19 cellular contexts compared by ENCODE assay signal in the genomic region with DNA sequence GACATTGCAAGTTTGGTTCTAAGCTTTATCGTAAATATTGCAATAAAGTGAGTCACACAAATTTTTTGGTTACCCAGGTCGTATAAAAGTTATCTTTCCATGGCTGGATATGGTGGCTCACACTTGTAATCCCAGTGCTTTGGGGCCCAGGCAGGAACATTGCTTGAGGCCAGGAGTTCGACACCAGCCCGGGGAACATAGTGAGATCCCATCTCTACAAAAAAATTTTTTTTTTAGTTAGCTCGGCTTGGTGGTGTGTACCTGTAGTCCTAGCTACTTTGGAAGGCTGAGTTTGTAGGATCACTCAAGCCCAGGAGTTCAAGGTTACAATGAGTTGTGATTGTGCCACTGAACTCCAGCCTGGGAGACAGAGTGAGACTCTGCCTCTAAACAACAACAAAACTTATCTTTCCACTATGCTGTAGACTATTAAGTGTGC. TPM values are rescaled to one million over a fixed set of nuclear protein-coding genes. Genes with fewer than 3 reads are reported as not detected.
DNase-seq lines count a peak whose midpoint lies in the region; ATAC-seq, FAIRE-seq and TF ChIP-seq lines count a peak whose summit lies in the region.
"Had no signal": no experiment of that assay in that cellular context is flagged by ENCODE, and none has a peak within 500 bp of the region (broad histone marks: within the 10 kb centered on the region; RNA-seq: fewer than 3 reads in every experiment).

No MANE protein-coding gene starts in this region.

- H2AFZ ChIP-seq in PC-3 (ENCODE audit: low read length) (no peak overlapping the region), HepG2 (ENCODE audit: low read length) (no peak overlapping the region)
- H2AFZ ChIP-seq: GM23248 had no signal

- CTCF ChIA-PET in PC-3 (lab: Charles Lee) (interaction anchor here (0.6 kb wide), 2 partner anchors 61 to 106 kb away, joined by 3 to 9 read pairs; no protein-coding TSS in a partner anchor), HepG2 (lab: Yijun Ruan, JAX; ENCODE audit: low intra/inter-chr PET ratio, low total read pairs) (no interaction called here)

- H3F3A ChIP-seq in PC-3 (ENCODE audit: low read length, unreplicated experiment): no peaks in the 10 kb centered on the region

- TF ChIP-seq EP300 in HepG2 (IDR thresholded peaks at IDR 0.05; ENCODE audit: low read depth in 2 of 2, low read length in 2 of 2) (no peak), HepG2 (CRISPR knock-in tag; IDR thresholded peaks at IDR 0.05; ENCODE audit: borderline replicate concordance) (no peak)

- intact Hi-C loops in PC-3 (cut with micrococcal nuclease) (no loop called here), HepG2 (cut with micrococcal nuclease; ENCODE audit: unreplicated experiment) (loop anchor here (10.0 kb wide), 1 partner anchor 668 kb away; no protein-coding TSS in a partner anchor), right cardiac atrium (cut with DNase I) (loop anchor here in 1 of 4 donors (5.0 kb wide), 1 partner anchor 276 kb away; no protein-coding TSS in a partner anchor)

- no TSS peak for BruUV-seq in PC-3 (replicated peaks; lab: Mats Ljungman, UMichigan)
- BruUV-seq in HepG2 (replicated peaks; lab: Mats Ljungman, UMichigan): no TSS peak

- H3K27me3 ChIP-seq in PC-3 (ENCODE audit: low read length) (no peaks in the 10 kb centered on the region), HepG2 (ENCODE audit: control insufficient read depth in 1 of 2, insufficient read depth in 2 of 2, low read length in 2 of 2) (no peaks in the 10 kb centered on the region), right cardiac atrium (ENCODE audit: control insufficient read depth, insufficient read depth) (no peaks in the 10 kb centered on the region)

- peak; percentile 65 for DNase-seq in PC-3
- DNase-seq in glomerular visceral epithelial cell (ENCODE audit: extremely low spot score): peak; percentile 0
- peak; percentile 72 for DNase-seq in HepG2 (ENCODE audit: low spot score)
- no peak for DNase-seq in right cardiac atrium
- DNase-seq: C1 segment of cervical spinal cord; Calu3; CD4-positive, alpha-beta memory T cell; COR-L47; DMS53; DMS79 treated with DMSO at 0.1 percent for 48 hours; GM23248; H7; HCEC 1CT had no signal

- WGBS in HepG2 (ENCODE audit: low lambda C conversion rate): 70% methylated on average over 5 of the region's 5 CpGs
- 95% methylated on average over 5 of the region's 5 CpGs for WGBS in right cardiac atrium

- no peak for TF ChIP-seq RAD21 in HepG2 (CRISPR knock-in tag; IDR thresholded peaks at IDR 0.05)

- H4K20me1 ChIP-seq in PC-3 (ENCODE audit: low read length) (no peaks in the 10 kb centered on the region), HepG2 (ENCODE audit: insufficient read depth, low read length) (no peaks in the 10 kb centered on the region)

- no peak for FAIRE-seq in HepG2 (lab: Jason Lieb, UNC)
- FAIRE-seq: G401.6, GM12892, GM19239, H1 had no signal

- H3K4me2 ChIP-seq in PC-3 (ENCODE audit: low read length) (no peak overlapping the region), HepG2 (ENCODE audit: low read depth, low read length) (peak overlapping the region; percentile 5; the same call in 1 of the 2 replicates)

- H3K79me2 ChIP-seq in PC-3 (ENCODE audit: low read length) (peaks cover 8% of the 10 kb centered on the region; the same call in 1 of the 2 replicates), HepG2 (ENCODE audit: insufficient read depth, low read length) (peaks cover 23% of the 10 kb centered on the region)

- H3K4me3 ChIP-seq in PC-3 (ENCODE audit: low read length) (no peak overlapping the region), HepG2 (replicated peaks in 1 of 3; ENCODE audit: insufficient read depth in 1 of 3, low read depth in 2 of 3, low read length in 3 of 3) (no peak overlapping the region), right cardiac atrium (ENCODE audit: low read length) (no peak overlapping the region)
- H3K4me3 ChIP-seq: GM23248 had no signal

- H3K36me3 ChIP-seq in PC-3 (ENCODE audit: low read depth, low read length) (0 out of 2 replicates have a peak, but pooled peaks cover 5% of the 10 kb centered on the region), HepG2 (replicated peaks in 1 of 2; ENCODE audit: control insufficient read depth in 1 of 2, insufficient read depth in 2 of 2, low read length in 2 of 2) (0 out of 5 replicates have a peak, but pooled peaks cover 1 to 2% of the 10 kb centered on the region in 2 experiments)

- POLR2A ChIA-PET in PC-3 (lab: Charles Lee; ENCODE audit: unreplicated experiment): no interaction called here
- POLR2A ChIA-PET in HepG2 (lab: Yijun Ruan, JAX): interaction anchor here (0.5 to 1.6 kb wide), 4 partner anchors 41 to 258 kb away, joined by 3 to 19 read pairs (median 8); partner anchors contain the start of genes NFKBIA and PSMA6

- ATAC-seq in PC-3 (peak; percentile 93), HepG2 (peak; percentile 84), GM18873 (IDR thresholded peaks at IDR 0.05; ENCODE audit: low FRiP score, unreplicated experiment) (no peak), HG02938 (IDR thresholded peaks at IDR 0.05; ENCODE audit: unreplicated experiment) (no peak), right cardiac atrium (no peak)

- H3K4me1 ChIP-seq in PC-3 (ENCODE audit: insufficient read depth, low read length): peaks cover 10% of the 10 kb centered on the region
- peaks cover 33% of the 10 kb centered on the region for H3K4me1 ChIP-seq in HepG2 (ENCODE audit: insufficient read depth, low read length)
- H3K4me1 ChIP-seq in right cardiac atrium (ENCODE audit: control insufficient read depth, insufficient read depth, low read length): no peaks in the 10 kb centered on the region

- in situ Hi-C loops in HepG2 (cut with HindIII; ENCODE audit: extremely low pct_ligation_motif_present, low pct_unique_long_range_greater_than_20kb): loop anchor here (5.0 to 25.0 kb wide), 2 partner anchors 261 to 666 kb away; partner anchors contain the start of gene RALGAPA1

- no peak for TF ChIP-seq POLR2A in HepG2 (IDR thresholded peaks at IDR 0.05; ENCODE audit: insufficient read depth in 1 of 2, low read depth in 2 of 2, low read length in 2 of 2)

- no peak overlapping the region for H3K9ac ChIP-seq in PC-3 (ENCODE audit: low read length)
- H3K9ac ChIP-seq in HepG2 (ENCODE audit: insufficient read depth, low read depth, low read length): no peak overlapping the region
- H3K9ac ChIP-seq: GM23248 had no signal

- TF ChIP-seq CTCF in PC-3 (conservative IDR thresholded peaks at IDR 0.05; ENCODE audit: low read depth, low read length) (no peak), HepG2 (CRISPR knock-in tag; IDR thresholded peaks at IDR 0.05) (no peak)

- peak overlapping the region; percentile 22; the same call in 1 of the 2 replicates for H3K27ac ChIP-seq in PC-3 (ENCODE audit: low read length)
- H3K27ac ChIP-seq in HepG2 (ENCODE audit: extremely low read length, insufficient read depth, low read length): peak overlapping the region; percentile 3
- H3K27ac ChIP-seq in right cardiac atrium (ENCODE audit: low read length): no peak overlapping the region
- H3K27ac ChIP-seq: GM23248 had no signal

- H3K9me3 ChIP-seq in PC-3 (ENCODE audit: low read length) (no peaks in the 10 kb centered on the region), HepG2 (ENCODE audit: low read length) (no peaks in the 10 kb centered on the region), right cardiac atrium (ENCODE audit: control insufficient read depth, low read length) (no peaks in the 10 kb centered on the region)

- H3K9me2 ChIP-seq in PC-3 (replicated peaks; ENCODE audit: low read length): no peaks in the 10 kb centered on the region

RNA-seq across cellular contexts. Expression of gene PRORP, which starts 24.4 kb away (rescaled TPM):
- 25.1 and 25.3 TPM in 2 replicates for total RNA-seq in PC-3 (2014; rRNA removed)
- 88.7 and 131 TPM in 2 replicates for total RNA-seq in HepG2 (2016; rRNA removed; fragmentation: Illumina TruSeq; extraction: Trizol)
- total RNA-seq in HepG2 (2016; cell fraction: cytosol; rRNA removed; fragmentation: Illumina TruSeq; extraction: Trizol; ENCODE audit: low read depth): 13.8 and 16.8 TPM in 2 replicates
- 92.4 and 130 TPM in 2 replicates for total RNA-seq in HepG2 (2016; cell fraction: insoluble cytoplasmic fraction; rRNA removed; fragmentation: Illumina TruSeq; extraction: Trizol)
- 35.4 and 42.4 TPM in 2 replicates for total RNA-seq in HepG2 (2016; cell fraction: membrane; rRNA removed; fragmentation: Illumina TruSeq; extraction: Trizol)
- 90.7 and 94.1 TPM in 2 replicates for total RNA-seq in HepG2 (2016; cell fraction: nucleus; rRNA removed; fragmentation: Illumina TruSeq; extraction: Trizol)
- 39.5 and 48.9 TPM in 2 replicates for polyA plus RNA-seq in HepG2 (2011; rRNA removed)
- polyA plus RNA-seq in HepG2 (2011; cell fraction: cytosol; rRNA removed): 31.7 and 35.0 TPM in 2 replicates
- 48.8 and 58.1 TPM in 2 replicates for polyA plus RNA-seq in HepG2 (2011; cell fraction: nucleus; rRNA removed)
- polyA plus RNA-seq in HepG2 (2012): 28.3 and 37.5 TPM in 2 replicates
- polyA plus RNA-seq in HepG2 (2016; cell fraction: cytosol; fragmentation: Illumina TruSeq; extraction: Trizol; ENCODE audit: low read depth): 19.5 and 19.9 TPM in 2 replicates
- polyA plus RNA-seq in HepG2 (2016; cell fraction: insoluble cytoplasmic fraction; fragmentation: Illumina TruSeq; extraction: Trizol; ENCODE audit: low read depth): 109 and 122 TPM in 2 replicates
- 35.4 and 36.9 TPM in 2 replicates for polyA plus RNA-seq in HepG2 (2016; cell fraction: membrane; fragmentation: Illumina TruSeq; extraction: Trizol; ENCODE audit: low read depth)
- 57.9 and 59.7 TPM in 2 replicates for polyA plus RNA-seq in HepG2 (2016; cell fraction: nucleus; fragmentation: Illumina TruSeq; extraction: Trizol; ENCODE audit: insufficient read depth, low read depth)
- 52.8 and 83.3 TPM in 2 replicates for polyA minus RNA-seq in HepG2 (2011; rRNA and poly(A)+ RNA removed; ENCODE audit: low replicate concordance)
- 20.3 and 21.2 TPM in 2 replicates for polyA minus RNA-seq in HepG2 (2011; cell fraction: cytosol; rRNA and poly(A)+ RNA removed)
- polyA minus RNA-seq in HepG2 (2011; cell fraction: nucleus; rRNA and poly(A)+ RNA removed): 93.3 and 97.1 TPM in 2 replicates
- total RNA-seq in right cardiac atrium: 10 to 100 TPM; 13.8 to 19.6 (median 17.9) TPM
- 14.0 TPM for polyA plus RNA-seq in right cardiac atrium

RNA-seq across cellular contexts. Expression of gene PPP2R3C, which starts 24.9 kb away (rescaled TPM):
- total RNA-seq in PC-3 (2014; rRNA removed) (15.2 and 20.3 TPM in 2 replicates), HepG2 (2016; rRNA removed; fragmentation: Illumina TruSeq; extraction: Trizol) (102 and 140 TPM in 2 replicates), right cardiac atrium (10 to 100 TPM; 22.6 to 29.5 (median 28.3) TPM)
- 67.2 and 69.3 TPM in 2 replicates for total RNA-seq in HepG2 (2016; cell fraction: cytosol; rRNA removed; fragmentation: Illumina TruSeq; extraction: Trizol; ENCODE audit: low read depth)
- 103 and 132 TPM in 2 replicates for total RNA-seq in HepG2 (2016; cell fraction: insoluble cytoplasmic fraction; rRNA removed; fragmentation: Illumina TruSeq; extraction: Trizol)
- total RNA-seq in HepG2 (2016; cell fraction: membrane; rRNA removed; fragmentation: Illumina TruSeq; extraction: Trizol): 98.3 and 109 TPM in 2 replicates
- total RNA-seq in HepG2 (2016; cell fraction: nucleus; rRNA removed; fragmentation: Illumina TruSeq; extraction: Trizol): 70.1 and 86.0 TPM in 2 replicates
- polyA plus RNA-seq in HepG2 (2011; rRNA removed) (49.5 and 63.4 TPM in 2 replicates), right cardiac atrium (23.1 TPM)
- polyA plus RNA-seq in HepG2 (2011; cell fraction: cytosol; rRNA removed): 18.2 and 27.5 TPM in 2 replicates
- polyA plus RNA-seq in HepG2 (2011; cell fraction: nucleus; rRNA removed): 44.1 and 44.3 TPM in 2 replicates
- 81.6 and 81.7 TPM in 2 replicates for polyA plus RNA-seq in HepG2 (2012)
- polyA plus RNA-seq in HepG2 (2016; cell fraction: cytosol; fragmentation: Illumina TruSeq; extraction: Trizol; ENCODE audit: low read depth): 47.5 and 54.1 TPM in 2 replicates
- polyA plus RNA-seq in HepG2 (2016; cell fraction: insoluble cytoplasmic fraction; fragmentation: Illumina TruSeq; extraction: Trizol; ENCODE audit: low read depth): 104 and 106 TPM in 2 replicates
- polyA plus RNA-seq in HepG2 (2016; cell fraction: membrane; fragmentation: Illumina TruSeq; extraction: Trizol; ENCODE audit: low read depth): 73.5 and 78.8 TPM in 2 replicates
- 113 and 121 TPM in 2 replicates for polyA plus RNA-seq in HepG2 (2016; cell fraction: nucleus; fragmentation: Illumina TruSeq; extraction: Trizol; ENCODE audit: insufficient read depth, low read depth)
- 10.0 and 16.5 TPM in 2 replicates for polyA minus RNA-seq in HepG2 (2011; rRNA and poly(A)+ RNA removed; ENCODE audit: low replicate concordance)
- 18.3 and 22.6 TPM in 2 replicates for polyA minus RNA-seq in HepG2 (2011; cell fraction: cytosol; rRNA and poly(A)+ RNA removed)
- 63.3 and 75.2 TPM in 2 replicates for polyA minus RNA-seq in HepG2 (2011; cell fraction: nucleus; rRNA and poly(A)+ RNA removed)

Comparison
In these comparisons a context has a peak if more than half of its experiments do, and no peak if none do; other contexts are left out.
1. ATAC-seq: peak in PC-3 (single experiment) and HepG2 (single experiment); none in GM18873 (single experiment), HG02938 (single experiment) and right cardiac atrium (0 of 2).
2. DNase-seq: peak in PC-3 (single experiment), glomerular visceral epithelial cell (single experiment) and HepG2 (single experiment); none in right cardiac atrium (0 of 3).